In genomic region chr5:140358738-140359310, GRCh38 we compare ENCODE assay signal across 12 cellular contexts. TPM values are rescaled to one million over a fixed set of nuclear protein-coding genes. Genes with fewer than 3 reads are reported as not detected.
DNase-seq lines count a peak whose midpoint lies in the region; ATAC-seq and TF ChIP-seq lines count a peak whose summit lies in the region.
"Had no signal": no experiment of that assay in that cellular context is flagged by ENCODE, and none has a peak within 500 bp of the region (broad histone marks: within the 10 kb centered on the region; RNA-seq: fewer than 3 reads in every experiment).

No MANE protein-coding gene starts in this region.

- no peaks in the 10 kb centered on the region for H3K27me3 ChIP-seq in dorsolateral prefrontal cortex

- intact Hi-C loops in dorsolateral prefrontal cortex (cut with DNase I), result no loop called here

- H3K27me3 Mint-ChIP-seq in progenitor cell of endocrine pancreas, result peaks cover 6% of the 10 kb centered on the region

- H3K4me3 Mint-ChIP-seq in progenitor cell of endocrine pancreas (ENCODE audit: low read depth), result no peak overlapping the region

- ATAC-seq in GM18870 (IDR thresholded peaks at IDR 0.05; ENCODE audit: unreplicated experiment) (no peak), GM18858 (IDR thresholded peaks at IDR 0.05; ENCODE audit: unreplicated experiment) (no peak)

- H3K9me3 Mint-ChIP-seq in progenitor cell of endocrine pancreas (ENCODE audit: low read depth), result no peaks in the 10 kb centered on the region

- no peaks in the 10 kb centered on the region for H3K36me3 Mint-ChIP-seq in progenitor cell of endocrine pancreas (ENCODE audit: insufficient read depth)

- peak; percentile 42 for DNase-seq in DMS53 (lab: John Stamatoyannopoulos, UW)
- DNase-seq in DMS53 treated with DMSO at 0.1 percent for 48 hours (lab: John Stamatoyannopoulos, UW; ENCODE audit: unreplicated experiment), result no peak
- peak; percentile 36 to 62 for DNase-seq in NCI-H526 (lab: John Stamatoyannopoulos, UW)
- DNase-seq in dorsolateral prefrontal cortex, result peak in 1 of 10 donors; percentile 20
- DNase-seq in progenitor cell of endocrine pancreas (ENCODE audit: low spot score, unreplicated experiment), result no peak
- no peak for DNase-seq in activated CD4-positive, CD25-positive, alpha-beta regulatory T cell (lab: John Stamatoyannopoulos, UW)
- DNase-seq: NCI-H524 treated with DMSO at 0.1 percent for 48 hours had no signal

- peaks cover 7% of the 10 kb centered on the region for H3K4me1 Mint-ChIP-seq in progenitor cell of endocrine pancreas (ENCODE audit: low read depth)

- peak overlapping the region in 44 of 59 donors; percentile 4 to 97 (median 88) for H3K27ac ChIP-seq in dorsolateral prefrontal cortex
- H3K27ac ChIP-seq: tibial artery had no signal

- H3K27ac Mint-ChIP-seq in progenitor cell of endocrine pancreas, result peak overlapping the region; percentile 76

- TF ChIP-seq CTCF in dorsolateral prefrontal cortex (IDR thresholded peaks at IDR 0.05 in 54 of 56, conservative IDR thresholded peaks at IDR 0.05 in 2 of 56; ENCODE audit: low read depth in 1 of 56, partially characterized antibody in 56 of 56) (peak in 47 of 56 donors; percentile 14 to 53 (median 34)), progenitor cell of endocrine pancreas (IDR thresholded peaks at IDR 0.05; ENCODE audit: unreplicated experiment) (peak; percentile 51)

- H3K4me3 ChIP-seq in dorsolateral prefrontal cortex, result no peak overlapping the region
- H3K4me3 ChIP-seq: tibial artery had no signal

RNA-seq across cellular contexts. Expression of gene SLC4A9, which starts 1.2 kb away (rescaled TPM):
- 1 to 10 TPM in 89 of 120 experiments, under 1 TPM in 31; 0.28 to 4.5 (median 1.6) TPM for total RNA-seq in dorsolateral prefrontal cortex
- total RNA-seq in progenitor cell of endocrine pancreas, result 0.31 and 0.58 TPM in 2 replicates
- total RNA-seq: A172, H4 had no signal

RNA-seq across cellular contexts. Expression of gene HBEGF, which starts 12.4 kb away (rescaled TPM):
- total RNA-seq in dorsolateral prefrontal cortex (10 to 100 TPM in 46 of 120 experiments, 1 to 10 TPM in 74; 5.3 to 27.6 (median 9.3) TPM), progenitor cell of endocrine pancreas (0.84 and 1.3 TPM in 2 replicates)

RNA-seq across cellular contexts. Expression of gene ANKHD1, which starts 42.8 kb away (rescaled TPM):
- total RNA-seq in dorsolateral prefrontal cortex (100 to 1,000 TPM in 115 of 120 experiments, 10 to 100 TPM in 5; 85.6 to 158 (median 124) TPM), progenitor cell of endocrine pancreas (115 and 117 TPM in 2 replicates)

RNA-seq across cellular contexts. Expression of gene PFDN1, which starts 55.9 kb away (rescaled TPM):
- total RNA-seq in dorsolateral prefrontal cortex (10 to 100 TPM; 43.9 to 80.3 (median 64.1) TPM), progenitor cell of endocrine pancreas (63.4 and 65.1 TPM in 2 replicates)

Comparison
In these comparisons a context has a peak if more than half of its experiments do, and no peak if none do; other contexts are left out.
1. DNase-seq: peak in DMS53 (single experiment) and NCI-H526 (2 of 2); none in DMS53 treated with DMSO at 0.1 percent for 48 hours (single experiment), progenitor cell of endocrine pancreas (single experiment) and activated CD4-positive, CD25-positive, alpha-beta regulatory T cell (0 of 4).